Comparison of ENCODE assay signal across 28 cellular contexts in the genomic region with DNA sequence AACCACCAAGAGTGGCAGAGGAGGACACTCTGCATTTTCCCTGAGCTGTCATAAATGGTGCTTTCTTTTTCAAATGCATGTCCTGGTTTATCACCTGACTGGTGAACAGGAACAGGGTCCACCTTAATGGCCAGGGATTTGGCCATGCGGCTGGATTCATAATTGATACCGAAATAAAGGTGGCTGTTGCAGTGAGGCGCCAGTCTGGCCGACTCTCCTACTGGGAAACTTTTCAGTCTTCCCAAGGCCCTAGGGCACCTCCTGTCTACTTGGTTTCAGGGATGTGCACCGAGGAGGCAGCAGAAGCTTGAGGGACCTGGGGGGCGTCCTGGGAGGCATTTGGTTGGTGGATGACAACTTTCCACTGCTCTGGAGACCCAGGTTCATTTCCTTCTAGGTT. TPM values are rescaled to one million over a fixed set of nuclear protein-coding genes. Genes with fewer than 3 reads are reported as not detected.
A peak's percentile ranks its signal among the peaks of the same experiment; 100 is the strongest.
DNase-seq lines count a peak whose midpoint lies in the region; ATAC-seq, FAIRE-seq and TF ChIP-seq lines count a peak whose summit lies in the region.
"Had no signal": no experiment of that assay in that cellular context is flagged by ENCODE, and none has a peak within 500 bp of the region (broad histone marks: within the 10 kb centered on the region; RNA-seq: fewer than 3 reads in every experiment).

No MANE protein-coding gene starts in this region.

- peaks cover 3% of the 10 kb centered on the region; the same call in 2 of the 3 replicates for H3K9me3 Mint-ChIP-seq in GM23338
- peaks cover 5% of the 10 kb centered on the region for H3K9me3 Mint-ChIP-seq in astrocyte (ENCODE audit: unreplicated experiment)
- H3K9me3 Mint-ChIP-seq: activated CD4-positive, alpha-beta T cell treated with anti-CD3 and anti-CD28 coated beads, Interleukin-2, amount 10 ng/mL, durations not matched to agents 24 days and 14 days; activated naive CD4-positive, alpha-beta T cell treated with anti-CD3 and anti-CD28 coated beads, Interleukin-2, amount 50 U/mL, for 72 hours; activated T-helper 2 cell treated with anti-CD3 and anti-CD28 coated beads, Interferon-gamma antibody, Interleukin-2, Interleukin-4, amounts not matched to agents 10 μg/mL and 5 μg/mL and 100 μg/mL, durations not matched to agents 14 hours and 24 hours and 36 hours; dendritic cell treated with granulocyte-macrophage colony-stimulating factor and Interleukin-4, amounts not matched to agents 40 ng/mL and 50 ng/mL, for 4 days; stimulated activated naive CD8-positive, alpha-beta T cell treated with anti-CD3 and anti-CD28 coated beads, Interleukin-15, amount 100 ng/mL, for 72 hours had no signal

- WGBS in small intestine, 3 donors = 61 to 72% (median 65%) methylated on average over 6 of the region's 6 CpGs
- WGBS in sigmoid colon, 2 donors = 69 to 78% methylated on average over 6 of the region's 6 CpGs

- DNase-seq in GM23338 (ENCODE audit: low spot score) (no peak), astrocyte (ENCODE audit: low read depth) (no peak), left colon (no peak), small intestine (no peak), sigmoid colon (no peak)
- no peak for DNase-seq in activated CD4-positive, alpha-beta T cell treated with anti-CD3 and anti-CD28 coated beads for 1 hour
- DNase-seq: activated CD4-positive, alpha-beta T cell treated with anti-CD3 and anti-CD28 coated beads, Interleukin-2, amount 10 ng/mL, durations not matched to agents 24 days and 14 days; activated CD8-positive, alpha-beta memory T cell treated with anti-CD3 and anti-CD28 coated beads for 24 hours; activated T-cell treated with anti-CD3 and anti-CD28 coated beads for 4 hours; aorta; foreskin melanocyte; NCI-H1417; NCI-H2081; NCI-H526 treated with DMSO at 0.1 percent for 48 hours; Right ventricle myocardium superior; stimulated activated CD4-positive, alpha-beta T cell treated with anti-CD3 and anti-CD28 coated beads, Interleukin-12 subunit alpha, Interleukin-12 subunit beta, amount 100 ng/mL, for 4 hours; stimulated activated CD4-positive, alpha-beta T cell treated with anti-CD3 and anti-CD28 coated beads, Interleukin-2, amount 100 ng/mL, for 48 hours; stimulated activated naive CD8-positive, alpha-beta T cell treated with anti-CD3 and anti-CD28 coated beads, Interleukin-15, amount 100 ng/mL, for 72 hours had no signal

- no peaks in the 10 kb centered on the region for H3K9me3 ChIP-seq in astrocyte (ENCODE audit: insufficient read depth, low read depth, low read length)
- no peaks in the 10 kb centered on the region for H3K9me3 ChIP-seq in small intestine (ENCODE audit: control insufficient read depth, low read depth)
- no peaks in the 10 kb centered on the region for H3K9me3 ChIP-seq in sigmoid colon
- H3K9me3 ChIP-seq: right atrium auricular region had no signal

- intact Hi-C loops in left colon (cut with DNase I, micrococcal nuclease) (no loop called here), sigmoid colon (cut with DNase I) (no loop called here)

- no peaks in the 10 kb centered on the region for H3F3A ChIP-seq in GM23338 (replicated peaks; ENCODE audit: low read depth)

- H3K4me1 Mint-ChIP-seq in GM23338 (peaks cover 3% of the 10 kb centered on the region; the same call in 1 of the 3 replicates), astrocyte (ENCODE audit: low read depth, unreplicated experiment) (peaks cover 7% of the 10 kb centered on the region)
- H3K4me1 Mint-ChIP-seq: activated CD4-positive, alpha-beta T cell treated with anti-CD3 and anti-CD28 coated beads, Interleukin-2, amount 10 ng/mL, durations not matched to agents 24 days and 14 days had no signal

- H3K27me3 ChIP-seq in GM23338 (ENCODE audit: insufficient read depth) (no peaks in the 10 kb centered on the region), astrocyte (ENCODE audit: insufficient read depth, low read length) (peaks cover 8% of the 10 kb centered on the region), small intestine (ENCODE audit: control insufficient read depth in 2 of 2, insufficient read depth in 2 of 2, low read length in 2 of 2) (no peaks in the 10 kb centered on the region), sigmoid colon (no peaks in the 10 kb centered on the region)
- H3K27me3 ChIP-seq: BLaER1, right atrium auricular region had no signal

- H3K9me2 ChIP-seq in GM23338 (ENCODE audit: insufficient read depth) = 0 out of 2 replicates have a peak, but pooled peaks cover 3% of the 10 kb centered on the region

- no peak overlapping the region for H3K9ac ChIP-seq in astrocyte (ENCODE audit: low read length)
- H3K9ac ChIP-seq: BLaER1, KMS-11 had no signal

- H3K4me3 ChIP-seq in GM23338 (no peak overlapping the region), astrocyte (ENCODE audit: insufficient read depth, low read depth, low read length) (no peak overlapping the region), small intestine (ENCODE audit: low read depth in 1 of 2, low read length in 2 of 2) (no peak overlapping the region), sigmoid colon (no peak overlapping the region)
- H3K4me3 ChIP-seq: BLaER1, GM12878, right atrium auricular region had no signal

- H3K36me3 ChIP-seq in GM23338 (ENCODE audit: insufficient read depth) (no peaks in the 10 kb centered on the region; the same call in 1 of the 2 replicates), astrocyte (ENCODE audit: insufficient read depth, low read length) (no peaks in the 10 kb centered on the region), small intestine (ENCODE audit: control insufficient read depth in 2 of 2, insufficient read depth in 2 of 2, low read length in 2 of 2) (peaks cover 0 to 11% of the 10 kb centered on the region in 2 donors), sigmoid colon (no peaks in the 10 kb centered on the region)
- H3K36me3 ChIP-seq: BLaER1, right atrium auricular region had no signal

- H3K4me3 Mint-ChIP-seq in GM23338 (no peak overlapping the region), astrocyte (ENCODE audit: unreplicated experiment) (no peak overlapping the region)
- H3K4me3 Mint-ChIP-seq: activated CD4-positive, alpha-beta T cell treated with anti-CD3 and anti-CD28 coated beads, Interleukin-2, amount 10 ng/mL, durations not matched to agents 24 days and 14 days; dendritic cell treated with granulocyte-macrophage colony-stimulating factor and Interleukin-4, amounts not matched to agents 40 ng/mL and 50 ng/mL, for 4 days had no signal

- no peaks in the 10 kb centered on the region for H3K79me2 ChIP-seq in GM23338 (replicated peaks; ENCODE audit: insufficient read depth)
- no peaks in the 10 kb centered on the region for H3K79me2 ChIP-seq in astrocyte (ENCODE audit: insufficient read depth, low read length)

- no peak for TF ChIP-seq CTCF in GM23338 (conservative IDR thresholded peaks at IDR 0.05; ENCODE audit: low read depth in 2 of 2)
- TF ChIP-seq CTCF in astrocyte (IDR thresholded peaks at IDR 0.05; ENCODE audit: insufficient read depth, low read depth, low read length) = no peak
- no peak for TF ChIP-seq CTCF in sigmoid colon (IDR thresholded peaks at IDR 0.05)

- H2AFZ ChIP-seq in GM23338 (peak overlapping the region; percentile 38; the same call in 1 of the 2 replicates), astrocyte (ENCODE audit: low read depth, low read length) (no peak overlapping the region)

- H3K4me2 ChIP-seq in GM23338 (no peak overlapping the region), astrocyte (ENCODE audit: low read length) (no peak overlapping the region)
- H3K4me2 ChIP-seq: BLaER1, KMS-11 had no signal

- TF ChIP-seq EP300 in sigmoid colon (IDR thresholded peaks at IDR 0.05) = no peak

- H3K27ac Mint-ChIP-seq in GM23338 (no peak overlapping the region), astrocyte (ENCODE audit: unreplicated experiment) (peak overlapping the region; percentile 77)
- H3K27ac Mint-ChIP-seq: activated CD4-positive, alpha-beta T cell treated with anti-CD3 and anti-CD28 coated beads, Interleukin-2, amount 10 ng/mL, durations not matched to agents 24 days and 14 days; activated naive CD4-positive, alpha-beta T cell treated with anti-CD3 and anti-CD28 coated beads, Interleukin-2, amount 50 U/mL, for 72 hours; dendritic cell treated with granulocyte-macrophage colony-stimulating factor and Interleukin-4, amounts not matched to agents 40 ng/mL and 50 ng/mL, for 4 days had no signal

- no peak for FAIRE-seq in astrocyte (lab: Jason Lieb, UNC)
- no peak for FAIRE-seq in small intestine (lab: Jason Lieb, UNC)
- FAIRE-seq: GM12878, H54 had no signal

- H3K27me3 Mint-ChIP-seq in GM23338 (ENCODE audit: insufficient read depth, low read depth, poor library complexity) (peaks cover 3% of the 10 kb centered on the region), astrocyte (ENCODE audit: low read depth, unreplicated experiment) (peaks cover 4% of the 10 kb centered on the region)

- ATAC-seq in GM23338 = no peak
- peak; percentile 10 for ATAC-seq in left colon
- ATAC-seq in GM18517 (IDR thresholded peaks at IDR 0.05; ENCODE audit: unreplicated experiment) = no peak
- no peak for ATAC-seq in HG02840 (IDR thresholded peaks at IDR 0.05; ENCODE audit: low FRiP score, unreplicated experiment)
- ATAC-seq: activated naive CD4-positive, alpha-beta T cell treated with anti-CD3 and anti-CD28 coated beads, Interleukin-2, amount 50 U/mL, for 72 hours; GM12878; stimulated activated naive CD8-positive, alpha-beta T cell treated with anti-CD3 and anti-CD28 coated beads, Interleukin-15, amount 100 ng/mL, for 72 hours had no signal

- H4K20me1 ChIP-seq in GM23338 (replicated peaks; ENCODE audit: insufficient read depth) (no peaks in the 10 kb centered on the region), astrocyte (ENCODE audit: insufficient read depth, low read length) (no peaks in the 10 kb centered on the region)
- H4K20me1 ChIP-seq: BLaER1 had no signal

- H3K36me3 Mint-ChIP-seq in GM23338 (ENCODE audit: low read depth) (peaks cover 3% of the 10 kb centered on the region; the same call in 1 of the 3 replicates), astrocyte (ENCODE audit: low read depth, unreplicated experiment) (no peaks in the 10 kb centered on the region)
- H3K36me3 Mint-ChIP-seq: activated naive CD4-positive, alpha-beta T cell treated with anti-CD3 and anti-CD28 coated beads, Interleukin-2, amount 50 U/mL, for 72 hours had no signal

- no peaks in the 10 kb centered on the region for H3K4me1 ChIP-seq in GM23338 (ENCODE audit: insufficient read depth)
- no peaks in the 10 kb centered on the region for H3K4me1 ChIP-seq in astrocyte (ENCODE audit: insufficient read depth, low read length)
- peaks cover 5 to 7% of the 10 kb centered on the region in 2 donors for H3K4me1 ChIP-seq in small intestine (ENCODE audit: control insufficient read depth in 2 of 2, insufficient read depth in 1 of 2, low read depth in 1 of 2, low read length in 1 of 2)
- peaks cover 0 to 7% (median 4%) of the 10 kb centered on the region in 4 donors for H3K4me1 ChIP-seq in sigmoid colon

- H3K27ac ChIP-seq in GM23338 (ENCODE audit: low read depth) = no peak overlapping the region
- H3K27ac ChIP-seq in astrocyte (ENCODE audit: low read depth, low read length) = no peak overlapping the region
- H3K27ac ChIP-seq in small intestine (ENCODE audit: low read depth in 1 of 2, low read length in 1 of 2) = peak overlapping the region; percentile 77 to 83
- no peak overlapping the region for H3K27ac ChIP-seq in sigmoid colon
- H3K27ac ChIP-seq: BLaER1, KMS-11 had no signal

- no peak for TF ChIP-seq POLR2A in sigmoid colon (IDR thresholded peaks at IDR 0.05)

RNA-seq across cellular contexts. Expression of a gene that starts 46.4 kb away (rescaled TPM):
- 15.8 and 24.9 TPM in 2 replicates for total RNA-seq in GM23338 (2014; rRNA removed; shearing (Covaris generic))
- 5.5 and 6.6 TPM in 2 replicates for polyA plus RNA-seq in GM23338 (2016; fragmentation: Nextera tagmentation; extraction: Ambion mirVana)
- 8.8 and 10.0 TPM in 2 replicates for total RNA-seq in astrocyte
- total RNA-seq in left colon = 1 to 10 TPM; 4.4 to 6.5 TPM
- polyA plus RNA-seq in small intestine = 1 to 10 TPM; 1.9 to 5.7 (median 3.1) TPM
- 1 to 10 TPM; 6.9 to 8.6 (median 7.2) TPM for total RNA-seq in sigmoid colon
- polyA plus RNA-seq in sigmoid colon = 1 to 10 TPM in 2 of 3 donors, under 1 TPM in 1; 0.60 to 6.4 (median 6.0) TPM

Comparison
In these comparisons a context has a peak if more than half of its experiments do, and no peak if none do; other contexts are left out.
1. H3K27ac ChIP-seq: peak in small intestine (2 of 2); none in GM23338 (single experiment), astrocyte (single experiment) and sigmoid colon (0 of 4).